In the genomic region with DNA sequence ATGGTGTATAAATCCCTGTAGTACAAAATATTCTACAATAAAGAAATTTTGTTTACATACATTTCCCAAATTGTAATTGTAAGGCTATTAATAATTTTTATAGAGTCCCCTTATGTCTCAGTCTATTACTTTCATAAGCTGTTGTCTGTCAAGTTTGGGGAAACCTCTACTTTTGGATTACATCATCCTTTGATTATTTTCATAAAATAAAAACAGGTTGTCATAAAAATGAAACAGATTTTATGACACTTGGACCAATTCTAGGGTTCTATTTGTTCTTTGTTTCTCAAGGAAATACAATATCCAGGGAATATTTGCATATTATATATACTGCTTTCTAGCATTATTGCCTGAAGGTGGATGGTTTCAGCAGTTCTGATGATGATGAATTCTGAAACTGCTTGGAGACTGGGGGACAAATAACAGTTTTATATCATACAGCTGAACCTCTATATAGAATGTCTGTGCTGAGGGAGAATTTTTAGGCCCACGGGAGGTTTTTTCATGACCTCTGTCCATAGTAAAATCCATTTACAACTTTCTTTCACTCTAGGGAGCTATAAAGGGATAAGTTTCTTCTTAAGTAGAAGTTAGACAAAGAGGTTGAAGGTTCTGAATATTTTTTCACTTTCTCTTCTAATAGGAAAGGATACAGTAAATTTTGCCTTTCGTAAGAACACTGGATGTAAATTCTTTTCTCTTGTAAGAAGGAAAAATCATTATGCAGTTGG, we compare ENCODE assay signal across 19 cellular contexts. TPM values are rescaled to one million over a fixed set of nuclear protein-coding genes. Genes with fewer than 3 reads are reported as not detected.
A peak's percentile ranks its signal among the peaks of the same experiment; 100 is the strongest.
DNase-seq lines count a peak whose midpoint lies in the region; ATAC-seq and TF ChIP-seq lines count a peak whose summit lies in the region.
"Had no signal": no experiment of that assay in that cellular context is flagged by ENCODE, and none has a peak within 500 bp of the region (broad histone marks: within the 10 kb centered on the region; RNA-seq: fewer than 3 reads in every experiment).

No MANE protein-coding gene starts in this region.

- H3K23ac ChIP-seq in mesenchymal stem cell (ENCODE audit: low read length in 2 of 2), result no peak overlapping the region

- H3K4me3 ChIP-seq in HEK293 (ENCODE audit: low read depth, low read length) (no peak overlapping the region), adipocyte (ENCODE audit: low read length) (peak overlapping the region; percentile 17), mesenchymal stem cell (ENCODE audit: insufficient read depth in 1 of 2, low read depth in 1 of 2, low read length in 2 of 2) (no peak overlapping the region), osteoblast (ENCODE audit: insufficient read depth, low read length) (no peak overlapping the region)
- H3K4me3 ChIP-seq: A549, PC-9 had no signal

- ATAC-seq in HG02678 (IDR thresholded peaks at IDR 0.05; ENCODE audit: unreplicated experiment), result no peak
- ATAC-seq in activated CD4-positive, CD25-positive, alpha-beta regulatory T cell treated with anti-CD3 and anti-CD28 coated beads, Interleukin-2, amount 50 U/mL, for 24 hours, result no peak
- ATAC-seq: A549 had no signal

- H2AFZ ChIP-seq in mesenchymal stem cell (ENCODE audit: low read depth, low read length) (no peak overlapping the region), osteoblast (ENCODE audit: low read length) (no peak overlapping the region)
- H2AFZ ChIP-seq: PC-9 had no signal

- H3K4me3 Mint-ChIP-seq in Calu3 (ENCODE audit: low read depth, unreplicated experiment), result no peak overlapping the region
- H3K4me3 Mint-ChIP-seq in T-helper 2 cell treated with Interferon-gamma antibody and Interleukin-4, amounts not matched to agents 5 μg/mL and 100 μg/mL, for 36 hours, result no peak overlapping the region
- H3K4me3 Mint-ChIP-seq: CD14-positive monocyte had no signal

- no peaks in the 10 kb centered on the region for H3K79me2 ChIP-seq in osteoblast (ENCODE audit: insufficient read depth, low read length)

- H3K27me3 Mint-ChIP-seq in Calu3 (ENCODE audit: unreplicated experiment), result no peaks in the 10 kb centered on the region
- no peaks in the 10 kb centered on the region for H3K27me3 Mint-ChIP-seq in T-helper 2 cell treated with Interferon-gamma antibody and Interleukin-4, amounts not matched to agents 5 μg/mL and 100 μg/mL, for 36 hours (ENCODE audit: low read depth)

- DNase-seq in Calu3, result no peak
- DNase-seq in adipocyte (ENCODE audit: low read depth), result no peak
- no peak for DNase-seq in mesenchymal stem cell
- no peak for DNase-seq in osteoblast (ENCODE audit: insufficient read length, low spot score, missing footprints)
- DNase-seq in T-helper 2 cell treated with Interferon-gamma antibody and Interleukin-4, amounts not matched to agents 5 μg/mL and 100 μg/mL, for 36 hours (ENCODE audit: low spot score), result no peak
- DNase-seq: Caco-2, DMS53, HCEC 1CT, KG1, NCI-H1092, NCI-H1694, NCI-H748 treated with DMSO at 0.1 percent for 48 hours, PC-9 had no signal

- no peak overlapping the region for H2BK120ac ChIP-seq in mesenchymal stem cell (ENCODE audit: low read depth, low read length)

- H3K27ac ChIP-seq in HEK293 (ENCODE audit: extremely low read depth, low read depth, low read length) (no peak overlapping the region), mesenchymal stem cell (ENCODE audit: low read length, poor library complexity, severe bottlenecking) (no peak overlapping the region), osteoblast (ENCODE audit: low read depth, low read length) (no peak overlapping the region)
- H3K27ac ChIP-seq: A549, HL-60, PC-9 had no signal

- H3K9me3 ChIP-seq in HEK293 (ENCODE audit: control insufficient read depth, insufficient read depth, low read depth, low read length) (no peaks in the 10 kb centered on the region), adipocyte (ENCODE audit: control insufficient read depth, low read length) (no peaks in the 10 kb centered on the region), mesenchymal stem cell (ENCODE audit: control insufficient read depth, low read length) (no peaks in the 10 kb centered on the region), osteoblast (ENCODE audit: low read depth, low read length) (no peaks in the 10 kb centered on the region)
- H3K9me3 ChIP-seq: A549, Caco-2 had no signal

- intact Hi-C loops in Calu3 (cut with micrococcal nuclease; ENCODE audit: unreplicated experiment), result no loop called here

- H3K18ac ChIP-seq in mesenchymal stem cell (ENCODE audit: low read depth in 1 of 2, low read length in 2 of 2), result no peak overlapping the region

- peak overlapping the region; percentile 33 for H3K9ac ChIP-seq in adipocyte (ENCODE audit: low read length)
- H3K9ac ChIP-seq in mesenchymal stem cell (ENCODE audit: low read length), result peak overlapping the region; percentile 14

- H3K36me3 ChIP-seq in HEK293 (ENCODE audit: control insufficient read depth in 2 of 2, insufficient read depth in 1 of 2, low read length in 2 of 2) (peaks cover 0 to 4% of the 10 kb centered on the region in 2 experiments; a peak in 2 of 3 replicates), adipocyte (ENCODE audit: control insufficient read depth, insufficient read depth, low read length, severe bottlenecking) (peaks cover 12% of the 10 kb centered on the region), mesenchymal stem cell (ENCODE audit: control insufficient read depth in 1 of 2, insufficient read depth in 2 of 2, low read depth in 1 of 2, low read length in 2 of 2) (peaks cover 5 to 22% of the 10 kb centered on the region in 2 experiments), osteoblast (ENCODE audit: insufficient read depth, low read length) (no peaks in the 10 kb centered on the region)

- H3K4me1 Mint-ChIP-seq in Calu3 (ENCODE audit: low read depth, unreplicated experiment), result peaks cover 25% of the 10 kb centered on the region
- peaks cover 16% of the 10 kb centered on the region for H3K4me1 Mint-ChIP-seq in T-helper 2 cell treated with Interferon-gamma antibody and Interleukin-4, amounts not matched to agents 5 μg/mL and 100 μg/mL, for 36 hours (ENCODE audit: low read depth)
- H3K4me1 Mint-ChIP-seq: CD14-positive monocyte had no signal

- peaks cover 8% of the 10 kb centered on the region for H3K79me1 ChIP-seq in mesenchymal stem cell (replicated peaks; ENCODE audit: low read length, poor library complexity, severe bottlenecking)

- H2AK5ac ChIP-seq in mesenchymal stem cell (ENCODE audit: low read length, severe bottlenecking), result no peak overlapping the region

- H3K36me3 Mint-ChIP-seq in Calu3 (ENCODE audit: insufficient read depth, unreplicated experiment), result peaks cover 7% of the 10 kb centered on the region
- H3K36me3 Mint-ChIP-seq in T-helper 2 cell treated with Interferon-gamma antibody and Interleukin-4, amounts not matched to agents 5 μg/mL and 100 μg/mL, for 36 hours (ENCODE audit: low read depth), result peaks cover 19% of the 10 kb centered on the region

- H2BK15ac ChIP-seq in mesenchymal stem cell (ENCODE audit: low read depth, poor library complexity, severe bottlenecking), result no peak overlapping the region

- no peaks in the 10 kb centered on the region for H4K20me1 ChIP-seq in osteoblast (ENCODE audit: insufficient read depth, low read length)

- no peak overlapping the region for H3K4me2 ChIP-seq in mesenchymal stem cell (ENCODE audit: low read length, poor library complexity, severe bottlenecking)
- no peak overlapping the region for H3K4me2 ChIP-seq in osteoblast (ENCODE audit: insufficient read depth, low read length)
- H3K4me2 ChIP-seq: A549, PC-9 had no signal

- no peak overlapping the region for H4K8ac ChIP-seq in mesenchymal stem cell (ENCODE audit: low read length)

- no peak overlapping the region for H2BK5ac ChIP-seq in mesenchymal stem cell (ENCODE audit: low read depth, low read length, poor library complexity, severe bottlenecking)

- no peak for TF ChIP-seq CTCF in Calu3 (IDR thresholded peaks at IDR 0.05; ENCODE audit: unreplicated experiment)
- TF ChIP-seq CTCF in HEK293 (tag by site-specific recombination; IDR thresholded peaks at IDR 0.05), result no peak
- no peak for TF ChIP-seq CTCF in osteoblast (IDR thresholded peaks at IDR 0.05; ENCODE audit: extremely low read depth, low read depth, low read length)

- no peak overlapping the region for H2BK12ac ChIP-seq in mesenchymal stem cell (ENCODE audit: low read length in 2 of 2)

- WGBS in mesenchymal stem cell, result 100% methylated on average over 1 of the region's 2 CpGs

- CTCF ChIA-PET in Calu3 (lab: Charles Lee), result interaction anchor here (0.7 kb wide), 1 partner anchor 69 kb away, joined by 3 read pairs; no protein-coding TSS in a partner anchor
- CTCF ChIA-PET in HEK293 (lab: Yijun Ruan, JAX), result interaction anchor here (0.9 kb wide), 1 partner anchor 48 kb away, joined by 3 read pairs; no protein-coding TSS in a partner anchor

- BruUV-seq in Calu3 (replicated peaks; lab: Mats Ljungman, UMichigan), result TSS peak; percentile 3

- POLR2A ChIA-PET in HEK293 (lab: Yijun Ruan, JAX), result no interaction called here

- no peak overlapping the region for H3K14ac ChIP-seq in mesenchymal stem cell (ENCODE audit: low read length in 2 of 2)

- peaks cover 30% of the 10 kb centered on the region for H3K4me1 ChIP-seq in HEK293 (ENCODE audit: control insufficient read depth, insufficient read depth, low read length)
- peaks cover 19% of the 10 kb centered on the region for H3K4me1 ChIP-seq in adipocyte (ENCODE audit: control insufficient read depth, insufficient read depth, low read length)
- H3K4me1 ChIP-seq in mesenchymal stem cell (ENCODE audit: control insufficient read depth, insufficient read depth, low read depth, low read length), result peaks cover 3% of the 10 kb centered on the region
- no peaks in the 10 kb centered on the region for H3K4me1 ChIP-seq in osteoblast (ENCODE audit: insufficient read depth, low read length)

- no peak overlapping the region for H3K27ac Mint-ChIP-seq in Calu3 (ENCODE audit: unreplicated experiment)
- no peak overlapping the region for H3K27ac Mint-ChIP-seq in T-helper 2 cell treated with Interferon-gamma antibody and Interleukin-4, amounts not matched to agents 5 μg/mL and 100 μg/mL, for 36 hours
- H3K27ac Mint-ChIP-seq: CD14-positive monocyte had no signal

- H3K9me3 Mint-ChIP-seq in Calu3 (ENCODE audit: low read depth, unreplicated experiment), result no peaks in the 10 kb centered on the region
- H3K9me3 Mint-ChIP-seq in T-helper 2 cell treated with Interferon-gamma antibody and Interleukin-4, amounts not matched to agents 5 μg/mL and 100 μg/mL, for 36 hours, result no peaks in the 10 kb centered on the region
- H3K9me3 Mint-ChIP-seq: CD14-positive monocyte had no signal

- no peaks in the 10 kb centered on the region for H3K27me3 ChIP-seq in adipocyte (replicated peaks; ENCODE audit: control insufficient read depth, insufficient read depth, low read length)
- H3K27me3 ChIP-seq in mesenchymal stem cell (ENCODE audit: control insufficient read depth in 1 of 2, insufficient read depth in 1 of 2, low read length in 2 of 2), result no peaks in the 10 kb centered on the region
- no peaks in the 10 kb centered on the region for H3K27me3 ChIP-seq in osteoblast (ENCODE audit: insufficient read depth, low read length)

- H3K4ac ChIP-seq in mesenchymal stem cell (ENCODE audit: low read depth in 1 of 2, low read length in 2 of 2), result no peak overlapping the region

- H4K91ac ChIP-seq in mesenchymal stem cell (ENCODE audit: low read length), result no peak overlapping the region

TF ChIP-seq in HEK293, 187 proteins besides CTCF, POLR2A, EP300 and RAD21 (continues in another document):
- TF ChIP-seq SP2 (tag by site-specific recombination; IDR thresholded peaks at IDR 0.05) (no peak), HOXC10 (CRISPR knock-in tag; IDR thresholded peaks at IDR 0.05) (no peak)

RNA-seq across cellular contexts. Expression of gene CD2AP, which starts 57.9 kb away (rescaled TPM):
- total RNA-seq in Calu3 (2022) (105 and 121 TPM in 2 replicates), osteoblast (26.2 and 30.4 TPM in 2 replicates)
- 26.3 TPM for polyA plus RNA-seq in mesenchymal stem cell (2013, experiment 1 of 2)
- 27.6 TPM for polyA plus RNA-seq in mesenchymal stem cell (2013, experiment 2 of 2)
